In genomic region chr13:60348097-60348496, GRCh38 we compare ENCODE assay signal across 21 cellular contexts.
"Had no signal": no experiment of that assay in that cellular context is flagged by ENCODE, and none has a peak within 500 bp of the region (broad histone marks: within the 10 kb centered on the region; RNA-seq: fewer than 3 reads in every experiment).

No MANE protein-coding gene starts in this region.

- H3K36me3 Mint-ChIP-seq: activated naive CD8-positive, alpha-beta T cell treated with anti-CD3 and anti-CD28 coated beads, Interleukin-2, amount 10 ng/mL, durations not matched to agents 7 days and 5 days had no signal

- H3K27me3 ChIP-seq: adrenal gland, MG63 had no signal

- H3K4me1 ChIP-seq: adrenal gland had no signal

- H3K27ac Mint-ChIP-seq: activated CD4-positive, alpha-beta T cell treated with anti-CD3 and anti-CD28 coated beads for 36 hours; activated CD8-positive, alpha-beta T cell treated with anti-CD3 and anti-CD28 coated beads, Interleukin-2, amount 10 ng/mL, durations not matched to agents 7 days and 5 days; activated naive CD8-positive, alpha-beta T cell treated with anti-CD3 and anti-CD28 coated beads, Interleukin-2, amount 10 ng/mL, durations not matched to agents 7 days and 5 days; T-helper 17 cell had no signal

- ATAC-seq: activated CD4-positive, alpha-beta T cell treated with anti-CD3 and anti-CD28 coated beads for 36 hours; activated CD8-positive, alpha-beta T cell treated with anti-CD3 and anti-CD28 coated beads, Interleukin-2, amount 10 ng/mL, durations not matched to agents 7 days and 5 days; T-helper 17 cell had no signal

- H3K4me3 Mint-ChIP-seq: activated CD4-positive, alpha-beta T cell treated with anti-CD3 and anti-CD28 coated beads for 36 hours; activated CD8-positive, alpha-beta T cell treated with anti-CD3 and anti-CD28 coated beads, Interleukin-2, amount 10 ng/mL, durations not matched to agents 7 days and 5 days; activated naive CD8-positive, alpha-beta T cell treated with anti-CD3 and anti-CD28 coated beads, Interleukin-2, amount 10 ng/mL, durations not matched to agents 7 days and 5 days; central memory CD8-positive, alpha-beta T cell; T-helper 17 cell had no signal

- H3K36me3 ChIP-seq: adrenal gland, MG63 had no signal

- H3K4me3 ChIP-seq: adrenal gland, MG63 had no signal

- DNase-seq: activated CD4-positive, alpha-beta T cell treated with anti-CD3 and anti-CD28 coated beads for 36 hours; activated CD8-positive, alpha-beta memory T cell treated with anti-CD3 and anti-CD28 coated beads, Interleukin-2, amount 50 U/mL, for 48 hours; activated CD8-positive, alpha-beta T cell treated with anti-CD3 and anti-CD28 coated beads, Interleukin-2, amount 10 ng/mL, durations not matched to agents 7 days and 5 days; activated naive CD4-positive, alpha-beta T cell treated with anti-CD3 and anti-CD28 coated beads, Interleukin-2, amount 50 U/mL, for 16 hours; activated naive CD8-positive, alpha-beta T cell treated with anti-CD3 and anti-CD28 coated beads, Interleukin-2, amount 10 ng/mL, durations not matched to agents 7 days and 5 days; activated T-cell treated with anti-CD3 and anti-CD28 coated beads, Interleukin-2, amount 50 U/mL, for 1 hour; adrenal gland; anterior cingulate cortex; MG63; NCI-H1105 treated with DMSO at 0.1 percent for 48 hours; NCI-H1436 treated with DMSO at 0.1 percent for 48 hours; NCI-H187; NCI-H2227 treated with DMSO at 0.1 percent for 48 hours; NCI-H446 treated with DMSO at 0.1 percent for 48 hours; NCI-H524 treated with DMSO at 0.1 percent for 48 hours; NCI-H774; SIG-M5; T-helper 17 cell; T-helper 9 cell had no signal

- H3K4me1 Mint-ChIP-seq: activated CD4-positive, alpha-beta T cell treated with anti-CD3 and anti-CD28 coated beads for 36 hours; central memory CD8-positive, alpha-beta T cell; T-helper 17 cell had no signal

- H3K27ac ChIP-seq: adrenal gland had no signal

- FAIRE-seq: bronchial epithelial cell had no signal

- H3K9me3 ChIP-seq: adrenal gland, MG63 had no signal
